In the genomic region with DNA sequence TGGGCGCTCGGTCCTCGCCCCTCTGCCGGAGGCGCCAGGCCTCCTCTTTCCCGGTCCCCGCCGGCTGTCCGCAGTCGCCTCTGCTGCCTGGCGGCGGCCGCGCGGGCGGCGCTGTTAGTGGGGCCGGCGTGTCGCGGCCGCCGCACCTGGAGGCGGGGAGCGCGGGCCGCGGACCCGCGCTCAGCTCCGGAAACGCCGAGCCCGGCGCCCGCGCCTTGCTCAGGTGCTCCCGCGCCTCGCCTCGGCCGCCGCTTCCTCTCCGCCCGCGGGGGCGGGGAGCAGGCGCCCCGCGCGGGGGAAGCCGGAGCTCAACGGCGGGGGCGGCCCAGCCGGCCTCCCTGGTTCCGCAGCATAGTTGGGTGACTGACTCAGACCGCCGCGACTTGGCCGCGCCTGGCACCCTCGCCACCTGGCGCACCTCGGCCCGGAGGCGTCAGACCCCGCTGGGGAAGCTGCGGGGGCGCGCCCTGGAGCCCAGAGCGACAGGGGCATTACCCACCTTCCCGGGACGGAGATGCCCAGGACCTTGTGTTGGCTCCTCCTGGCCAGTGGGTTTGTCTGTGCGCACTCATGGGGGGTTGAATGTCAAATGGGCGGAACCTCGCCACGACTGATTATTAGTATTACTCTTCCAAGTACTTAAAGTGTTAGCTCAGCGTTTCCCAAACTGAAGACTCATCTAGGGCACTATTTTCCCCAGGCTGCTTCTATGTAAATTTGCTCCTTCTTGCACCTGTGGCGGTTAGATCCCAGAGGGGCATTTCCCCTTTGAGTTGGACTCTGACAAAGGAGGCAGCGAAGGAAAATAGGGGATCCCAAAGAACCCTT, we compare ENCODE assay signal across 8 cellular contexts. TPM values are rescaled to one million over a fixed set of nuclear protein-coding genes. Genes with fewer than 3 reads are reported as not detected.
DNase-seq lines count a peak whose midpoint lies in the region; ATAC-seq and TF ChIP-seq lines count a peak whose summit lies in the region.

A gene with protein sequence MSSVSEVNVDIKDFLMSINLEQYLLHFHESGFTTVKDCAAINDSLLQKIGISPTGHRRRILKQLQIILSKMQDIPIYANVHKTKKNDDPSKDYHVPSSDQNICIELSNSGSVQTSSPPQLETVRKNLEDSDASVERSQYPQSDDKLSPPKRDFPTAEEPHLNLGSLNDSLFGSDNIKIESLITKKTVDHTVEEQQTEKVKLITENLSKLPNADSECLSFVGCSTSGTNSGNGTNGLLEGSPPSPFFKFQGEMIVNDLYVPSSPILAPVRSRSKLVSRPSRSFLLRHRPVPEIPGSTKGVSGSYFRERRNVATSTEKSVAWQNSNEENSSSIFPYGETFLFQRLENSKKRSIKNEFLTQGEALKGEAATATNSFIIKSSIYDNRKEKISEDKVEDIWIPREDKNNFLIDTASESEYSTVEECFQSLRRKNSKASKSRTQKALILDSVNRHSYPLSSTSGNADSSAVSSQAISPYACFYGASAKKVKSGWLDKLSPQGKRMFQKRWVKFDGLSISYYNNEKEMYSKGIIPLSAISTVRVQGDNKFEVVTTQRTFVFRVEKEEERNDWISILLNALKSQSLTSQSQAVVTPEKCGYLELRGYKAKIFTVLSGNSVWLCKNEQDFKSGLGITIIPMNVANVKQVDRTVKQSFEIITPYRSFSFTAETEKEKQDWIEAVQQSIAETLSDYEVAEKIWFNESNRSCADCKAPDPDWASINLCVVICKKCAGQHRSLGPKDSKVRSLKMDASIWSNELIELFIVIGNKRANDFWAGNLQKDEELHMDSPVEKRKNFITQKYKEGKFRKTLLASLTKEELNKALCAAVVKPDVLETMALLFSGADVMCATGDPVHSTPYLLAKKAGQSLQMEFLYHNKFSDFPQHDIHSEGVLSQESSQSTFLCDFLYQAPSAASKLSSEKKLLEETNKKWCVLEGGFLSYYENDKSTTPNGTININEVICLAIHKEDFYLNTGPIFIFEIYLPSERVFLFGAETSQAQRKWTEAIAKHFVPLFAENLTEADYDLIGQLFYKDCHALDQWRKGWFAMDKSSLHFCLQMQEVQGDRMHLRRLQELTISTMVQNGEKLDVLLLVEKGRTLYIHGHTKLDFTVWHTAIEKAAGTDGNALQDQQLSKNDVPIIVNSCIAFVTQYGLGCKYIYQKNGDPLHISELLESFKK (N-terminal part only) (minus strand): TSS at position 258 of the 828 bp plus-strand sequence. CDS start 15,028 bp downstream, outside the sequence.

- POLR2A ChIA-PET in activated CD8-positive, alpha-beta memory T cell treated with anti-CD3 and anti-CD28 coated beads for 36 hours (lab: Charles Lee) = interaction anchor here (0.6 to 2.4 kb wide), 13 partner anchors 8 to 167 kb away, joined by 3 to 19 read pairs (median 5); a partner anchor contains a TSS

- H3K27ac Mint-ChIP-seq in endodermal cell = no peak within 1 kb of the TSS

- H3K9me3 Mint-ChIP-seq in endodermal cell = no peaks in the 10 kb centered on the region

- DNase-seq in NCI-H2171 treated with DMSO at 0.1 percent for 48 hours (lab: John Stamatoyannopoulos, UW) (peak; percentile 31), NCI-H2171 (lab: John Stamatoyannopoulos, UW) (no peak), NCI-H460 (ENCODE audit: extremely low read depth, low read depth) (peak; percentile 13), endodermal cell (peak; percentile 84)
- peak; percentile 56 to 58 for DNase-seq in stimulated activated CD8-positive, alpha-beta memory T cell treated with anti-CD3 and anti-CD28 coated beads, Interleukin-7, amount 100 ng/mL, for 1 hour (ENCODE audit: low read depth in 2 of 2)

- no peaks in the 10 kb centered on the region for H3K36me3 Mint-ChIP-seq in endodermal cell (ENCODE audit: low read depth)

- H3K9ac ChIP-seq in endodermal cell (ENCODE audit: extremely low read depth, low read length, poor library complexity, severe bottlenecking) = peak within 1 kb of the TSS; percentile 70
- H3K9ac ChIP-seq in mucosa of stomach (ENCODE audit: low read length) = peak within 1 kb of the TSS; percentile 96

- H3K4me3 ChIP-seq in endodermal cell (ENCODE audit: low read length) (peak within 1 kb of the TSS; percentile 83), mucosa of stomach (ENCODE audit: low read length) (peak within 1 kb of the TSS; percentile 61)

- CTCF ChIA-PET in activated CD8-positive, alpha-beta memory T cell treated with anti-CD3 and anti-CD28 coated beads for 36 hours (lab: Charles Lee) = interaction anchor here (0.6 to 2.6 kb wide), 16 partner anchors 10 to 155 kb away, joined by 3 to 15 read pairs (median 3); no protein-coding TSS in a partner anchor

- H3K36me3 ChIP-seq in endodermal cell (ENCODE audit: control insufficient read depth, insufficient read depth, low read length) (no peaks in the 10 kb centered on the region), mucosa of stomach (ENCODE audit: control insufficient read depth, insufficient read depth, low read length) (no peaks in the 10 kb centered on the region)

- WGBS in endodermal cell (ENCODE audit: insufficient coverage in 1 of 2, insufficient read length in 1 of 2), 2 experiments = 4 to 19% methylated on average over 11 to 81 of the region's 81 CpGs

- peak within 1 kb of the TSS; percentile 70 for H3K4me3 Mint-ChIP-seq in endodermal cell

- peak; percentile 41 for TF ChIP-seq CTCF in endodermal cell (conservative IDR thresholded peaks at IDR 0.05)

- peak; percentile 46 for ATAC-seq in HG02870 (IDR thresholded peaks at IDR 0.05; ENCODE audit: unreplicated experiment)

- H3K9me3 ChIP-seq in endodermal cell (ENCODE audit: control insufficient read depth, low read length) (no peaks in the 10 kb centered on the region), mucosa of stomach (ENCODE audit: control insufficient read depth, low read length) (no peaks in the 10 kb centered on the region)

- H3K4me1 Mint-ChIP-seq in endodermal cell = peaks cover 6% of the 10 kb centered on the region

- H3K27ac ChIP-seq in endodermal cell (ENCODE audit: low read depth, low read length) = no peak within 1 kb of the TSS

- H3K4me1 ChIP-seq in endodermal cell (ENCODE audit: control insufficient read depth, insufficient read depth, low read length) (no peaks in the 10 kb centered on the region), mucosa of stomach (ENCODE audit: control insufficient read depth, insufficient read depth, low read length) (no peaks in the 10 kb centered on the region)

- H3K27me3 Mint-ChIP-seq in endodermal cell (ENCODE audit: insufficient read depth) = peaks cover 53% of the 10 kb centered on the region

- H3K27me3 ChIP-seq in endodermal cell (ENCODE audit: control insufficient read depth, insufficient read depth, low read length, poor library complexity, severe bottlenecking) = peaks cover 15% of the 10 kb centered on the region
- no peaks in the 10 kb centered on the region for H3K27me3 ChIP-seq in mucosa of stomach (ENCODE audit: control insufficient read depth, insufficient read depth, low read length)

RNA-seq across cellular contexts. Expression of the gene that starts here (rescaled TPM):
- total RNA-seq in NCI-H460 (2014; rRNA removed; shearing (Covaris generic)) = 6.9 and 7.9 TPM in 2 replicates
- 3.8 and 10.7 TPM in 2 replicates for polyA plus RNA-seq in NCI-H460 (2014; cell fraction: nucleus; rRNA removed)
- 10 to 100 TPM; 37.3 to 42.5 TPM for total RNA-seq in activated CD8-positive, alpha-beta memory T cell treated with anti-CD3 and anti-CD28 coated beads for 36 hours
- 1 to 10 TPM; 2.2 to 5.5 TPM for total RNA-seq in endodermal cell
- polyA plus RNA-seq in endodermal cell (2013, experiment 1 of 2) = 1.0 TPM
- polyA plus RNA-seq in endodermal cell (2013, experiment 2 of 2) = 1.4 TPM
